Comparison of ENCODE assay signal across 8 cellular contexts in genomic region chr1:119582801-119583200, GRCh38.
A peak's percentile ranks its signal among the peaks of the same experiment; 100 is the strongest.
DNase-seq lines count a peak whose midpoint lies in the region; ATAC-seq and TF ChIP-seq lines count a peak whose summit lies in the region.

No MANE protein-coding gene starts in this region.

- peak; percentile 88 for ATAC-seq in Right ventricle myocardium superior (ENCODE audit: poor library complexity)
- no peak for ATAC-seq in HG02938 (IDR thresholded peaks at IDR 0.05; ENCODE audit: unreplicated experiment)
- no peak for ATAC-seq in HG02981 (IDR thresholded peaks at IDR 0.05; ENCODE audit: unreplicated experiment)

- no peak overlapping the region for H3K4me3 ChIP-seq in LNCaP clone FGC (ENCODE audit: low read depth, low read length)

- intact Hi-C loops in Right ventricle myocardium superior (cut with DNase I), result no loop called here
- intact Hi-C loops in cardiac septum (cut with DNase I), result loop anchor here (2.0 kb wide), 1 partner anchor 28 kb away; no protein-coding TSS in a partner anchor

- DNase-seq in Right ventricle myocardium superior (peak; percentile 54), cardiac septum (ENCODE audit: low spot score) (no peak), LNCaP clone FGC (ENCODE audit: low read depth) (peak; percentile 43), SHP77 (lab: John Stamatoyannopoulos, UW) (peak; percentile 68 to 78), ecto neural progenitor cell (ENCODE audit: low spot score) (peak; percentile 62), midbrain (lab: John Stamatoyannopoulos, UW) (peak; percentile 41)

- peak; percentile 68 for TF ChIP-seq CTCF in LNCaP clone FGC (IDR thresholded peaks at IDR 0.05; ENCODE audit: control insufficient read depth, extremely low read depth, insufficient read depth)
